1 cellular context compared by ENCODE assay signal in the genomic region with DNA sequence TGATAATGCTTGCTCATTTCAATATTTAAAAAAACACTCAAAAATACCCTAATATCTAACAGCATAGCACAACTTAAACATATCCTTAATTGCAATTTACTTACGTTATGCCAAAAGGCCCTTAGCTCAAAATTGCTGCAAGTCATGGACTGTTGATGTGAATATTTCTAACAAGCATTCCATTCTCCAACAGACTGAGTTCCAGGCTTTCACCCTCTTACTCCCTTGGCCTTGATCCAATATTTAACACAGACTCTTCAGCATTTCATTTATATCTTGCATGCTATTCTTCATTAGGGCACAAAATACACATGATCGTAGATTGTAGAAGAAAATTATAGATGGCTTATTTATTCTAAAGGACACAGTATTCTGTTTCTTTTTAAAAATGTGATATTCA.
TF ChIP-seq lines count a peak whose summit lies in the region.

No MANE protein-coding gene starts in this region.

TF ChIP-seq in SK-N-SH treated with all-trans-retinoic acid at 6 μM for 48 hours, 23 proteins besides CTCF, POLR2A, EP300 and RAD21 (continued from another document):
- TF ChIP-seq PATZ1 (CRISPR knock-in tag; IDR thresholded peaks at IDR 0.05; ENCODE audit: borderline replicate concordance) (no peak), SNAI2 (CRISPR knock-in tag; IDR thresholded peaks at IDR 0.05) (no peak), ZC3H10 (CRISPR knock-in tag; IDR thresholded peaks at IDR 0.05) (no peak), ARNTL (CRISPR knock-in tag; IDR thresholded peaks at IDR 0.05; ENCODE audit: borderline replicate concordance, low read depth) (no peak), POU6F1 (CRISPR knock-in tag; IDR thresholded peaks at IDR 0.05; ENCODE audit: borderline replicate concordance, low read depth) (no peak), ZNF565 (CRISPR knock-in tag; conservative IDR thresholded peaks at IDR 0.05; ENCODE audit: low read depth) (no peak), ISL1 (CRISPR knock-in tag; IDR thresholded peaks at IDR 0.05) (no peak), GLIS3 (CRISPR knock-in tag; IDR thresholded peaks at IDR 0.05) (no peak), OSR1 (CRISPR knock-in tag; IDR thresholded peaks at IDR 0.05) (no peak), RARB (CRISPR knock-in tag; IDR thresholded peaks at IDR 0.05) (no peak), ZNF8 (CRISPR knock-in tag; IDR thresholded peaks at IDR 0.05) (no peak), CSDC2 (CRISPR knock-in tag; IDR thresholded peaks at IDR 0.05) (no peak), ESRRG (CRISPR knock-in tag; IDR thresholded peaks at IDR 0.05) (no peak)
